26 cellular contexts compared by ENCODE assay signal in genomic region chr12:45446013-45446412, GRCh38.
DNase-seq lines count a peak whose midpoint lies in the region; ATAC-seq and TF ChIP-seq lines count a peak whose summit lies in the region.
"Had no signal": no experiment of that assay in that cellular context is flagged by ENCODE, and none has a peak within 500 bp of the region (broad histone marks: within the 10 kb centered on the region; RNA-seq: fewer than 3 reads in every experiment).

No MANE protein-coding gene starts in this region.

- H3K14ac ChIP-seq in trophoblast cell (ENCODE audit: low read length), result no peak overlapping the region

- H3K4me3 ChIP-seq in SJCRH30 (no peak overlapping the region), trophoblast cell (ENCODE audit: low read depth, low read length) (no peak overlapping the region), lower lobe of right lung (no peak overlapping the region)
- H3K4me3 ChIP-seq: GM12878, PC-9 had no signal

- no peak overlapping the region for H3K27ac ChIP-seq in SJCRH30
- no peak overlapping the region for H3K27ac ChIP-seq in trophoblast cell (ENCODE audit: low read depth, low read length)
- H3K27ac ChIP-seq in lower lobe of right lung, result no peak overlapping the region
- H3K27ac ChIP-seq: 22Rv1, PC-9 had no signal

- H3K4me2 ChIP-seq in trophoblast cell (ENCODE audit: low read length), result no peak overlapping the region
- H3K4me2 ChIP-seq: PC-9, SK-N-SH had no signal

- no peak overlapping the region for H3K4me3 Mint-ChIP-seq in stimulated activated naive B cell treated with anti-CD40 and anti-IgM and Interleukin-4, amounts not matched to agents 10 μg/mL and 1 μg/mL and 100 μg/mL, for 72 hours
- H3K4me3 Mint-ChIP-seq: B cell, CD14-positive monocyte had no signal

- H3K36me3 ChIP-seq in SJCRH30, result no peaks in the 10 kb centered on the region
- H3K36me3 ChIP-seq in trophoblast cell (ENCODE audit: control insufficient read depth in 1 of 2, insufficient read depth in 2 of 2, low read length in 2 of 2), result no peaks in the 10 kb centered on the region
- no peaks in the 10 kb centered on the region for H3K36me3 ChIP-seq in lower lobe of right lung

- no peak overlapping the region for H2BK120ac ChIP-seq in trophoblast cell (ENCODE audit: insufficient read depth, low read length, poor library complexity)

- DNase-seq in NCI-H146 (lab: John Stamatoyannopoulos, UW) (peak; percentile 18), NCI-H146 treated with DMSO at 0.1 percent for 48 hours (lab: John Stamatoyannopoulos, UW; ENCODE audit: unreplicated experiment) (no peak), H4 (ENCODE audit: low spot score) (peak; percentile 13), SJCRH30 (peak; percentile 31 to 48), trophoblast cell (peak; percentile 60 to 75), lower lobe of right lung (no peak)
- DNase-seq in stimulated activated naive CD4-positive, alpha-beta T cell (lab: John Stamatoyannopoulos, UW), result no peak
- no peak for DNase-seq in stimulated activated naive B cell treated with anti-CD40 and anti-IgM and Interleukin-4, amounts not matched to agents 10 μg/mL and 1 μg/mL and 100 μg/mL, for 72 hours
- DNase-seq: IMR-90, KG1, NCI-H1048, NCI-H187, NCI-H2081 treated with DMSO at 0.1 percent for 48 hours, NCI-H2171 treated with DMSO at 0.1 percent for 48 hours, NCI-H446 treated with DMSO at 0.1 percent for 48 hours, NCI-H526, PC-9, RPMI8226, SHP77 treated with DMSO at 0.1 percent for 48 hours, SK-N-SH, SW 1271 had no signal

- H3K27me3 ChIP-seq in SJCRH30 (no peaks in the 10 kb centered on the region), trophoblast cell (ENCODE audit: insufficient read depth, low read length) (no peaks in the 10 kb centered on the region), lower lobe of right lung (ENCODE audit: low read depth) (no peaks in the 10 kb centered on the region)

- no peaks in the 10 kb centered on the region for H3K79me2 ChIP-seq in trophoblast cell (ENCODE audit: control insufficient read depth, insufficient read depth, low read length, poor library complexity)

- no peaks in the 10 kb centered on the region for H3K4me1 Mint-ChIP-seq in stimulated activated naive B cell treated with anti-CD40 and anti-IgM and Interleukin-4, amounts not matched to agents 10 μg/mL and 1 μg/mL and 100 μg/mL, for 72 hours
- H3K4me1 Mint-ChIP-seq: B cell, CD14-positive monocyte had no signal

- H4K91ac ChIP-seq in trophoblast cell (ENCODE audit: low read depth, low read length), result no peak overlapping the region

- H3K4ac ChIP-seq in trophoblast cell (ENCODE audit: low read depth, low read length), result no peak overlapping the region

- no peak overlapping the region for H2AK5ac ChIP-seq in trophoblast cell (ENCODE audit: low read length)

- intact Hi-C loops in lower lobe of right lung (cut with DNase I), result no loop called here

- no peak overlapping the region for H3K23ac ChIP-seq in trophoblast cell (ENCODE audit: low read length)

- H3K9me3 Mint-ChIP-seq in stimulated activated naive B cell treated with anti-CD40 and anti-IgM and Interleukin-4, amounts not matched to agents 10 μg/mL and 1 μg/mL and 100 μg/mL, for 72 hours, result peaks cover 19 to 22% of the 10 kb centered on the region in 2 donors

- no peak overlapping the region for H3K27ac Mint-ChIP-seq in stimulated activated naive B cell treated with anti-CD40 and anti-IgM and Interleukin-4, amounts not matched to agents 10 μg/mL and 1 μg/mL and 100 μg/mL, for 72 hours
- H3K27ac Mint-ChIP-seq: B cell, CD14-positive monocyte had no signal

- H3K36me3 Mint-ChIP-seq in stimulated activated naive B cell treated with anti-CD40 and anti-IgM and Interleukin-4, amounts not matched to agents 10 μg/mL and 1 μg/mL and 100 μg/mL, for 72 hours, result peaks cover 2 to 4% of the 10 kb centered on the region in 2 donors

- no peak overlapping the region for H2AFZ ChIP-seq in trophoblast cell (ENCODE audit: insufficient read depth, low read length, poor library complexity)
- H2AFZ ChIP-seq: PC-9 had no signal

- WGBS in trophoblast cell (ENCODE audit: extremely low coverage, insufficient coverage, insufficient read length), result no CpG with 5 or more reads among the region's 1 CpG

- no peaks in the 10 kb centered on the region for H3K4me1 ChIP-seq in SJCRH30
- no peaks in the 10 kb centered on the region for H3K4me1 ChIP-seq in trophoblast cell (ENCODE audit: control insufficient read depth in 1 of 2, insufficient read depth in 2 of 2, low read length in 2 of 2)
- H3K4me1 ChIP-seq in lower lobe of right lung, result no peaks in the 10 kb centered on the region

- H2BK5ac ChIP-seq in trophoblast cell (ENCODE audit: low read depth, low read length, poor library complexity), result no peak overlapping the region

- no peak overlapping the region for H2BK12ac ChIP-seq in trophoblast cell (ENCODE audit: low read length)

- no peak for TF ChIP-seq CTCF in lower lobe of right lung (IDR thresholded peaks at IDR 0.05)

- H4K8ac ChIP-seq in trophoblast cell (ENCODE audit: low read depth, low read length), result no peak overlapping the region

- H3K18ac ChIP-seq in trophoblast cell (ENCODE audit: low read length), result no peak overlapping the region

- no peaks in the 10 kb centered on the region for H3K79me1 ChIP-seq in trophoblast cell (ENCODE audit: low read length)

- no peak overlapping the region for H4K12ac ChIP-seq in trophoblast cell (ENCODE audit: low read depth, low read length)

- H3K27me3 Mint-ChIP-seq in stimulated activated naive B cell treated with anti-CD40 and anti-IgM and Interleukin-4, amounts not matched to agents 10 μg/mL and 1 μg/mL and 100 μg/mL, for 72 hours, result peaks cover 11 to 14% of the 10 kb centered on the region in 2 donors

- ATAC-seq in stimulated activated naive B cell treated with anti-CD40 and anti-IgM and Interleukin-4, amounts not matched to agents 10 μg/mL and 1 μg/mL and 100 μg/mL, for 72 hours (replicated peaks), result no peak
- ATAC-seq in lower lobe of right lung, result no peak
- ATAC-seq: GM12878, HCT116 had no signal

- H3K9me3 ChIP-seq in SJCRH30 (replicated peaks) (0 out of 2 replicates have a peak, but pooled peaks cover 6% of the 10 kb centered on the region), trophoblast cell (ENCODE audit: insufficient read depth, low read depth, low read length) (peaks cover 2% of the 10 kb centered on the region), lower lobe of right lung (peaks cover 16% of the 10 kb centered on the region)

- no peak overlapping the region for H3K9ac ChIP-seq in trophoblast cell (ENCODE audit: low read length)
- H3K9ac ChIP-seq: SK-N-SH had no signal

Comparison
In these comparisons a context has a peak if more than half of its experiments do, and no peak if none do; other contexts are left out.
1. DNase-seq: peak in NCI-H146 (single experiment), H4 (single experiment), SJCRH30 (2 of 2) and trophoblast cell (2 of 2); none in NCI-H146 treated with DMSO at 0.1 percent for 48 hours (single experiment), stimulated activated naive CD4-positive, alpha-beta T cell (0 of 6), stimulated activated naive B cell treated with anti-CD40 and anti-IgM and Interleukin-4, amounts not matched to agents 10 μg/mL and 1 μg/mL and 100 μg/mL, for 72 hours (single experiment) and lower lobe of right lung (single experiment).